Comparison of ENCODE assay signal across 2 cellular contexts in genomic region chr6:13763740-13764381, GRCh38.
TF ChIP-seq lines count a peak whose summit lies in the region.

No MANE protein-coding gene starts in this region.

TF ChIP-seq in IMR-90, 13 proteins besides CTCF, POLR2A, EP300 and RAD21:
- TF ChIP-seq SMC3 (IDR thresholded peaks at IDR 0.05; ENCODE audit: low read depth, low read length) = no peak
- no peak for TF ChIP-seq FOS (IDR thresholded peaks at IDR 0.05; ENCODE audit: low read depth, low read length)
- TF ChIP-seq RCOR1 (IDR thresholded peaks at IDR 0.05; ENCODE audit: insufficient replicate concordance, low read length) = no peak
- no peak for TF ChIP-seq USF2 (IDR thresholded peaks at IDR 0.05; ENCODE audit: low read depth, low read length)
- TF ChIP-seq MXI1 (IDR thresholded peaks at IDR 0.05; ENCODE audit: borderline replicate concordance, low read depth, low read length) = no peak
- TF ChIP-seq MAZ (IDR thresholded peaks at IDR 0.05; ENCODE audit: borderline replicate concordance, low read depth, low read length) = no peak
- no peak for TF ChIP-seq RFX5 (IDR thresholded peaks at IDR 0.05; ENCODE audit: low read depth, low read length)
- TF ChIP-seq CEBPB (IDR thresholded peaks at IDR 0.05; ENCODE audit: low read depth, low read length) = no peak
- TF ChIP-seq NFE2L2 (IDR thresholded peaks at IDR 0.05; ENCODE audit: low read depth, low read length) = no peak
- no peak for TF ChIP-seq BHLHE40 (IDR thresholded peaks at IDR 0.05; ENCODE audit: low read depth, low read length)
- TF ChIP-seq MAFK (IDR thresholded peaks at IDR 0.05; ENCODE audit: low read depth, low read length) = no peak
- TF ChIP-seq, protein P1, sequence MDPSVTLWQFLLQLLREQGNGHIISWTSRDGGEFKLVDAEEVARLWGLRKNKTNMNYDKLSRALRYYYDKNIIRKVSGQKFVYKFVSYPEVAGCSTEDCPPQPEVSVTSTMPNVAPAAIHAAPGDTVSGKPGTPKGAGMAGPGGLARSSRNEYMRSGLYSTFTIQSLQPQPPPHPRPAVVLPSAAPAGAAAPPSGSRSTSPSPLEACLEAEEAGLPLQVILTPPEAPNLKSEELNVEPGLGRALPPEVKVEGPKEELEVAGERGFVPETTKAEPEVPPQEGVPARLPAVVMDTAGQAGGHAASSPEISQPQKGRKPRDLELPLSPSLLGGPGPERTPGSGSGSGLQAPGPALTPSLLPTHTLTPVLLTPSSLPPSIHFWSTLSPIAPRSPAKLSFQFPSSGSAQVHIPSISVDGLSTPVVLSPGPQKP (IDR thresholded peaks at IDR 0.05; ENCODE audit: borderline replicate concordance, low read depth, low read length) = no peak
- no peak for TF ChIP-seq CHD1 (IDR thresholded peaks at IDR 0.05; ENCODE audit: low read depth, low read length)

TF ChIP-seq in H1, 55 proteins besides CTCF, POLR2A, EP300 and RAD21:
- TF ChIP-seq TCF12 (IDR thresholded peaks at IDR 0.05; ENCODE audit: low read depth, low read length) (no peak), YY1 (IDR thresholded peaks at IDR 0.05; ENCODE audit: low read depth, low read length) (0 out of 2 replicates have a peak, but pooled peaks have one; percentile 29)
